Comparison of ENCODE assay signal across 12 cellular contexts in genomic region chr3:119794971-119795612, GRCh38. TPM values are rescaled to one million over a fixed set of nuclear protein-coding genes. Genes with fewer than 3 reads are reported as not detected.
DNase-seq lines count a peak whose midpoint lies in the region; ATAC-seq, FAIRE-seq and TF ChIP-seq lines count a peak whose summit lies in the region.
"Had no signal": no experiment of that assay in that cellular context is flagged by ENCODE, and none has a peak within 500 bp of the region (broad histone marks: within the 10 kb centered on the region; RNA-seq: fewer than 3 reads in every experiment).

No MANE protein-coding gene starts in this region.

- no peak overlapping the region for H2AFZ ChIP-seq in DND-41 (ENCODE audit: low read depth, low read length)
- peak overlapping the region; percentile 94 for H2AFZ ChIP-seq in H1 (ENCODE audit: low read length)

- no peak overlapping the region for H3K14ac ChIP-seq in H1 (ENCODE audit: insufficient read length)

- H3K4me3 ChIP-seq in DND-41 (ENCODE audit: low read depth in 1 of 2, low read length in 2 of 2) (no peak overlapping the region), H1 (ENCODE audit: extremely low read depth in 1 of 4, insufficient read depth in 2 of 4, low read depth in 3 of 4, low read length in 4 of 4) (no peak overlapping the region; a peak in 2 of 8 replicates), mucosa of descending colon (no peak overlapping the region)
- H3K4me3 ChIP-seq: uterus had no signal

- H3K36me3 ChIP-seq in DND-41 (ENCODE audit: insufficient read depth, low read length) = no peaks in the 10 kb centered on the region
- no peaks in the 10 kb centered on the region for H3K36me3 ChIP-seq in H1 (ENCODE audit: control insufficient read depth in 2 of 4, insufficient read depth in 4 of 4, low read length in 3 of 4)
- no peaks in the 10 kb centered on the region for H3K36me3 ChIP-seq in mucosa of descending colon (ENCODE audit: low read depth)
- H3K36me3 ChIP-seq: uterus had no signal

- H3K9me3 ChIP-seq in DND-41 (ENCODE audit: insufficient read depth, low read length, severe bottlenecking) = no peaks in the 10 kb centered on the region
- H3K9me3 ChIP-seq in H1 (ENCODE audit: insufficient read depth in 2 of 2, low read depth in 1 of 2, low read length in 1 of 2) = no peaks in the 10 kb centered on the region
- no peaks in the 10 kb centered on the region for H3K9me3 ChIP-seq in mucosa of descending colon
- H3K9me3 ChIP-seq: uterus had no signal

- no peaks in the 10 kb centered on the region for H4K20me1 ChIP-seq in DND-41 (ENCODE audit: insufficient read depth, low read length)
- no peaks in the 10 kb centered on the region for H4K20me1 ChIP-seq in H1 (replicated peaks in 1 of 2; ENCODE audit: control insufficient read depth in 1 of 2, insufficient read depth in 2 of 2, low read length in 2 of 2)

- H3K79me2 ChIP-seq in DND-41 (ENCODE audit: insufficient read depth, low read length) (no peaks in the 10 kb centered on the region), H1 (ENCODE audit: control insufficient read depth in 1 of 2, insufficient read depth in 2 of 2, low read length in 2 of 2) (no peaks in the 10 kb centered on the region)

- H2AK5ac ChIP-seq in H1 (ENCODE audit: low read depth, low read length) = no peak overlapping the region; the same call in 1 of the 2 replicates

- no peak overlapping the region for H3K23ac ChIP-seq in H1 (ENCODE audit: insufficient read length)

- H3K4me2 ChIP-seq in DND-41 (ENCODE audit: insufficient read depth, low read length) (no peak overlapping the region), H1 (ENCODE audit: insufficient read depth in 1 of 2, low read depth in 2 of 2, low read length in 2 of 2) (peak overlapping the region; percentile 46 to 56)

- TF ChIP-seq RAD21 in H1 (IDR thresholded peaks at IDR 0.05 in 1 of 2, conservative IDR thresholded peaks at IDR 0.05 in 1 of 2; ENCODE audit: low read depth in 2 of 2, low read length in 2 of 2) = peak in 1 of 2 experiments; percentile 6; a peak in 1 of 4 replicates

- no peaks in the 10 kb centered on the region for H3K23me2 ChIP-seq in H1 (ENCODE audit: low read depth, low read length)

- H3K79me1 ChIP-seq in H1 (ENCODE audit: low read depth, low read length) = no peaks in the 10 kb centered on the region

- DNase-seq in DND-41 (no peak), NCI-H460 (ENCODE audit: extremely low read depth, low read depth) (peak; percentile 22), H1 (ENCODE audit: low read depth in 1 of 2, low spot score in 2 of 2) (peak in 1 of 2 experiments; percentile 73), mucosa of descending colon (peak; percentile 73 to 86 (median 82)), cerebellar cortex (ENCODE audit: low spot score) (no peak)
- no peak for DNase-seq in stimulated activated CD4-positive, alpha-beta T cell treated with anti-CD3 and anti-CD28 coated beads, Interleukin-4, amount 100 ng/mL, for 4 hours
- DNase-seq in activated naive CD4-positive, alpha-beta T cell treated with anti-CD3 and anti-CD28 coated beads, Interleukin-2, amount 50 U/mL, for 16 hours = no peak
- DNase-seq: activated CD8-positive, alpha-beta T cell treated with anti-CD3 and anti-CD28 coated beads for 36 hours; NCI-H69; uterus had no signal

- H3K27me3 ChIP-seq in DND-41 (ENCODE audit: insufficient read depth, low read length, poor library complexity) = no peaks in the 10 kb centered on the region
- H3K27me3 ChIP-seq in H1 (replicated peaks in 1 of 4; ENCODE audit: control insufficient read depth in 3 of 4, extremely low read depth in 1 of 4, insufficient read depth in 3 of 4, low read length in 3 of 4) = no peaks in the 10 kb centered on the region

- intact Hi-C loops in mucosa of descending colon (cut with DNase I, micrococcal nuclease) = no loop called here

- ATAC-seq in DND-41 (ENCODE audit: insufficient read depth, low read depth) (peak; percentile 45; the same call in 2 of the 3 replicates), mucosa of descending colon (peak; percentile 99), GM18502 (IDR thresholded peaks at IDR 0.05; ENCODE audit: poor library complexity, unreplicated experiment) (no peak)
- ATAC-seq: activated CD8-positive, alpha-beta T cell treated with anti-CD3 and anti-CD28 coated beads for 36 hours had no signal

- H4K8ac ChIP-seq in H1 (ENCODE audit: extremely low read depth, insufficient read depth, low read length) = no peak overlapping the region

- H3K9ac ChIP-seq in DND-41 (ENCODE audit: low read depth, low read length) = no peak overlapping the region
- H3K9ac ChIP-seq in H1 (replicated peaks in 1 of 4; ENCODE audit: extremely low read depth in 1 of 4, low read depth in 3 of 4, low read length in 3 of 4) = no peak overlapping the region

- H3K18ac ChIP-seq in H1 (ENCODE audit: extremely low read depth, low read length) = peak overlapping the region; percentile 51; the same call in 1 of the 2 replicates

- no peak for FAIRE-seq in H1 (lab: Jason Lieb, UNC)

- H4K5ac ChIP-seq in H1 (ENCODE audit: insufficient read length, low read depth, low read length) = no peak overlapping the region

- H3K56ac ChIP-seq in H1 (replicated peaks; ENCODE audit: insufficient read length, low read depth, low read length) = no peak overlapping the region

- H3K27ac ChIP-seq in DND-41 (ENCODE audit: low read length) = no peak overlapping the region
- no peak overlapping the region for H3K27ac ChIP-seq in H1 (ENCODE audit: low read depth, low read length)
- H3K27ac ChIP-seq: uterus had no signal

- H2BK5ac ChIP-seq in H1 (ENCODE audit: low read depth, low read length) = no peak overlapping the region; the same call in 1 of the 2 replicates

- no peak for TF ChIP-seq EP300 in H1 (IDR thresholded peaks at IDR 0.05; ENCODE audit: borderline replicate concordance in 1 of 2, low read depth in 2 of 2, low read length in 2 of 2)

- TF ChIP-seq POLR2A in H1 (IDR thresholded peaks at IDR 0.05; ENCODE audit: control extremely low read depth in 1 of 2, low read depth in 2 of 2, low read length in 2 of 2) = no peak

- TF ChIP-seq CTCF in DND-41 (IDR thresholded peaks at IDR 0.05; ENCODE audit: borderline replicate concordance, extremely low read depth, low read length, poor library complexity, severe bottlenecking) (no peak), H1 (IDR thresholded peaks at IDR 0.05; ENCODE audit: control extremely low read depth in 1 of 3, insufficient read depth in 1 of 3, low read depth in 1 of 3, low read length in 3 of 3) (no peak), mucosa of descending colon (IDR thresholded peaks at IDR 0.05) (no peak)

- H4K91ac ChIP-seq in H1 (replicated peaks; ENCODE audit: insufficient read length, low read length) = no peak overlapping the region

- H3K4ac ChIP-seq in H1 (replicated peaks; ENCODE audit: insufficient read length, low read depth, low read length) = no peak overlapping the region

- CTCF ChIA-PET in H1 (lab: Charles Lee; ENCODE audit: partially characterized antibody) = interaction anchor here (1.5 kb wide), 1 partner anchor 12 kb away, joined by 5 read pairs; no protein-coding TSS in a partner anchor

- peak overlapping the region; percentile 65; the same call in 1 of the 2 replicates for H2BK12ac ChIP-seq in H1 (ENCODE audit: low read depth, low read length)

- 76% methylated on average over 5 of the region's 5 CpGs; no CpG with 5 or more reads in 1 of the 2 experiments for WGBS in H1 (ENCODE audit: extremely low coverage in 1 of 2, insufficient coverage in 1 of 2, insufficient read length in 1 of 2, insufficient replicate concordance in 2 of 2, low coverage in 1 of 2, low lambda C conversion rate in 2 of 2, missing lambda C conversion rate in 1 of 2), 2 experiments

- H2BK20ac ChIP-seq in H1 (ENCODE audit: low read length) = 0 out of 2 replicates have a peak overlapping the region, but pooled peaks have one; percentile 94

- POLR2A ChIA-PET in H1 (lab: Charles Lee; ENCODE audit: partially characterized antibody) = interaction anchor here (1.6 kb wide), 1 partner anchor 15 kb away, joined by 5 read pairs; no protein-coding TSS in a partner anchor

- H2BK120ac ChIP-seq in H1 (replicated peaks; ENCODE audit: low read depth, low read length) = no peak overlapping the region

- H2BK15ac ChIP-seq in H1 (ENCODE audit: low read length) = 0 out of 2 replicates have a peak overlapping the region, but pooled peaks have one; percentile 67

- H3K4me1 ChIP-seq in DND-41 (ENCODE audit: insufficient read depth, low read length) = no peaks in the 10 kb centered on the region
- peaks cover 0 to 4% (median 3%) of the 10 kb centered on the region in 4 experiments; a peak in 3 of 7 replicates for H3K4me1 ChIP-seq in H1 (replicated peaks in 1 of 4; ENCODE audit: control insufficient read depth in 3 of 4, insufficient read depth in 4 of 4, low read length in 3 of 4)
- peaks cover 4% of the 10 kb centered on the region for H3K4me1 ChIP-seq in mucosa of descending colon (ENCODE audit: low read depth)
- H3K4me1 ChIP-seq: uterus had no signal

TF ChIP-seq in H1, 55 proteins besides CTCF, POLR2A, EP300 and RAD21 (continues in another document):
- TF ChIP-seq EZH2 (IDR thresholded peaks at IDR 0.05; ENCODE audit: low read depth, low read length, severe bottlenecking) (no peak), RXRA (IDR thresholded peaks at IDR 0.05; ENCODE audit: insufficient read depth, low read depth, low read length) (no peak), CHD2 (IDR thresholded peaks at IDR 0.05; ENCODE audit: low read length) (no peak), SP4 (IDR thresholded peaks at IDR 0.05; ENCODE audit: low read length) (no peak), TCF12 (IDR thresholded peaks at IDR 0.05; ENCODE audit: low read depth, low read length) (no peak), BRCA1 (IDR thresholded peaks at IDR 0.05; ENCODE audit: low read depth, low read length) (no peak), SIX5 (IDR thresholded peaks at IDR 0.05; ENCODE audit: low read depth, low read length) (no peak), TBP (IDR thresholded peaks at IDR 0.05; ENCODE audit: low read depth, low read length) (no peak), KDM4A (IDR thresholded peaks at IDR 0.05; ENCODE audit: low read depth, low read length, severe bottlenecking) (no peak), SIRT6 (IDR thresholded peaks at IDR 0.05; ENCODE audit: low read length) (no peak), POLR2AphosphoS5 (IDR thresholded peaks at IDR 0.05; ENCODE audit: low read depth, low read length) (no peak)

RNA-seq across cellular contexts. Expression of gene NR1I2, which starts 13.2 kb away (rescaled TPM):
- total RNA-seq in NCI-H460 (2014; rRNA removed; shearing (Covaris generic)) = 0.12 TPM in 1 of 2 replicates, not detected in the other
- polyA plus RNA-seq in NCI-H460 (2014; cell fraction: nucleus; rRNA removed) = not detected in 2 replicates
- total RNA-seq in H1 (2021; fragmentation: NEBNext Ultra II Directional; extraction: Animal tissue kit (Norgen Biotek cat#: 25700)) = 0.28 and 0.44 TPM in 2 replicates
- polyA plus RNA-seq in H1 (2011; rRNA removed) = 1.8 and 2.6 TPM in 2 replicates
- 2.6 TPM for polyA plus RNA-seq in H1 (2011; cell fraction: cytosol; rRNA removed)
- 4.2 TPM for polyA plus RNA-seq in H1 (2011; cell fraction: nucleus; rRNA removed)
- 0.93 to 2.0 TPM (median 1.3 TPM) in 4 replicates for polyA plus RNA-seq in H1 (2012, experiment 1 of 2)
- polyA plus RNA-seq in H1 (2012, experiment 2 of 2) = 0.58 TPM
- 0.16 TPM for polyA plus RNA-seq in H1 (2013, experiment 1 of 2)
- 0.13 TPM for polyA plus RNA-seq in H1 (2013, experiment 2 of 2)
- polyA minus RNA-seq in H1 (2011; rRNA and poly(A)+ RNA removed) = 1.7 TPM in 2 replicates
- polyA minus RNA-seq in H1 (2011; cell fraction: cytosol; rRNA and poly(A)+ RNA removed) = 1.5 TPM
- 3.0 TPM for polyA minus RNA-seq in H1 (2011; cell fraction: nucleus; rRNA and poly(A)+ RNA removed)
- 100 to 1,000 TPM in 1 of 3 donors, 10 to 100 TPM in 2; 62.9 to 141 (median 79.1) TPM for total RNA-seq in mucosa of descending colon
- total RNA-seq: lower leg skin had no signal

Comparison
In these comparisons a context has a peak if more than half of its experiments do, and no peak if none do; other contexts are left out.
1. DNase-seq: peak in NCI-H460 (single experiment) and mucosa of descending colon (3 of 3); none in DND-41 (single experiment), cerebellar cortex (single experiment), stimulated activated CD4-positive, alpha-beta T cell treated with anti-CD3 and anti-CD28 coated beads, Interleukin-4, amount 100 ng/mL, for 4 hours (0 of 2) and activated naive CD4-positive, alpha-beta T cell treated with anti-CD3 and anti-CD28 coated beads, Interleukin-2, amount 50 U/mL, for 16 hours (single experiment).
2. RNA of gene NR1I2, which starts 13.2 kb away (total RNA-seq): 62.9 to 141 TPM in mucosa of descending colon; 0.28 to 0.44 TPM in H1 and 0.12 TPM in NCI-H460; every median in the first group is over 10 times any median in the second.